In genomic region chr6:109359248-109359647, GRCh38 we compare ENCODE assay signal across 19 cellular contexts. TPM values are rescaled to one million over a fixed set of nuclear protein-coding genes. Genes with fewer than 3 reads are reported as not detected.
A peak's percentile ranks its signal among the peaks of the same experiment; 100 is the strongest.
DNase-seq lines count a peak whose midpoint lies in the region; ATAC-seq, FAIRE-seq and TF ChIP-seq lines count a peak whose summit lies in the region.
"Had no signal": no experiment of that assay in that cellular context is flagged by ENCODE, and none has a peak within 500 bp of the region (broad histone marks: within the 10 kb centered on the region; RNA-seq: fewer than 3 reads in every experiment).

No MANE protein-coding gene starts in this region.

- 97% methylated on average over 2 of the region's 2 CpGs for whole genome bisulfite sequencing in GM12878 (ENCODE audit: insufficient coverage, insufficient replicate concordance, low lambda C conversion rate, missing lambda C conversion rate)
- WGBS in esophagus squamous epithelium, 2 donors = 95 to 100% methylated on average over 2 of the region's 2 CpGs

- TF ChIP-seq POLR2A in GM12891 (IDR thresholded peaks at IDR 0.05; ENCODE audit: low read depth, low read length) (no peak), GM12878 (IDR thresholded peaks at IDR 0.05; ENCODE audit: low read depth, low read length) (no peak), esophagus squamous epithelium (IDR thresholded peaks at IDR 0.05) (no peak)

- no peaks in the 10 kb centered on the region; the same call in 1 of the 2 replicates for H4K20me1 ChIP-seq in GM12878 (ENCODE audit: control insufficient read depth, insufficient read depth)

- FAIRE-seq in GM12891 (lab: Jason Lieb, UNC) (peak; percentile 69), GM12878 (lab: Jason Lieb, UNC) (no peak)
- FAIRE-seq: GM19239 had no signal

- H3K4me3 ChIP-seq in GM12878 = no peak overlapping the region
- H3K4me3 ChIP-seq in esophagus squamous epithelium = no peak overlapping the region
- H3K4me3 ChIP-seq: GM23338 had no signal

- H3K36me3 ChIP-seq in GM12878 (ENCODE audit: control insufficient read depth in 2 of 2, insufficient read depth in 2 of 2, low read length in 1 of 2) (peaks cover 8 to 31% of the 10 kb centered on the region in 2 experiments), esophagus squamous epithelium (peaks cover 3 to 99% (median 4%) of the 10 kb centered on the region in 3 donors)

- TF ChIP-seq CTCF in GM12878 (IDR thresholded peaks at IDR 0.05 in 2 of 3, conservative IDR thresholded peaks at IDR 0.05 in 1 of 3; ENCODE audit: control insufficient read depth in 2 of 3, extremely low read depth in 1 of 3, insufficient read depth in 1 of 3, low read depth in 3 of 3, low read length in 3 of 3) (no peak), esophagus squamous epithelium (IDR thresholded peaks at IDR 0.05) (no peak)

- H3K27me3 ChIP-seq in GM12878 (replicated peaks in 1 of 2; ENCODE audit: control insufficient read depth in 2 of 2, insufficient read depth in 2 of 2, low read length in 1 of 2) (no peaks in the 10 kb centered on the region), esophagus squamous epithelium (no peaks in the 10 kb centered on the region)

- RAD21 ChIA-PET in GM12878 (lab: Charles Lee; ENCODE audit: unreplicated experiment) = no interaction called here

- no peak overlapping the region for H3K9ac ChIP-seq in GM12878 (ENCODE audit: control insufficient read depth, insufficient read depth, low read length)

- 0 out of 2 replicates have a peak, but pooled peaks cover 1% of the 10 kb centered on the region for H3K79me2 ChIP-seq in GM12878 (ENCODE audit: control insufficient read depth, insufficient read depth, low read length)

- peak; percentile 58 for ATAC-seq in HG02870 (IDR thresholded peaks at IDR 0.05; ENCODE audit: unreplicated experiment)
- ATAC-seq in GM12878 = peak; percentile 18; the same call in 2 of the 3 replicates
- ATAC-seq: GM23338, HCT116 had no signal

- in situ Hi-C loops in GM12878 (cut with MboI) = no loop called here

- BruUV-seq in GM12878 (replicated peaks; lab: Mats Ljungman, UMichigan) = no TSS peak

- H2AFZ ChIP-seq in GM12878 (ENCODE audit: control insufficient read depth, low read depth, low read length) = no peak overlapping the region
- H2AFZ ChIP-seq: GM23338 had no signal

- POLR2A ChIA-PET in GM12878 (lab: Charles Lee) = interaction anchor here (1.0 kb wide), 1 partner anchor 14 kb away, joined by 3 read pairs; no protein-coding TSS in a partner anchor

- peaks cover 5% of the 10 kb centered on the region; the same call in 2 of the 3 replicates for H3K9me3 ChIP-seq in GM12878 (replicated peaks; ENCODE audit: control insufficient read depth, insufficient read depth, low read length)
- peaks cover 0 to 10% (median 0%) of the 10 kb centered on the region in 3 donors for H3K9me3 ChIP-seq in esophagus squamous epithelium

- CTCF ChIA-PET in GM12878 (lab: Yijun Ruan, JAX) = interaction anchor here (1.1 to 1.8 kb wide), 2 partner anchors 22 to 24 kb away, joined by 3 to 5 read pairs; no protein-coding TSS in a partner anchor

- intact Hi-C loops in GM12878 (cut with micrococcal nuclease; ENCODE audit: unreplicated experiment) (no loop called here), esophagus squamous epithelium (cut with DNase I) (no loop called here)

- DNase-seq in GM12891 (ENCODE audit: insufficient read length, low spot score) (no peak), NCI-H526 treated with DMSO at 0.1 percent for 48 hours (lab: John Stamatoyannopoulos, UW) (peak; percentile 32), GM12878 (ENCODE audit: low read depth, low spot score) (no peak), esophagus squamous epithelium (lab: John Stamatoyannopoulos, UW) (no peak), NCI-H2196 (lab: John Stamatoyannopoulos, UW; ENCODE audit: unreplicated experiment) (no peak), medulla oblongata (ENCODE audit: extremely low spot score) (no peak)
- DNase-seq in activated effector memory CD4-positive, alpha-beta T cell treated with Interleukin-2 at 50 U/mL for 16 hours = no peak
- DNase-seq: C1 segment of cervical spinal cord; Calu3; CD4-positive, alpha-beta memory T cell; COR-L47; DMS53; DMS79 treated with DMSO at 0.1 percent for 48 hours; GF-D8; H9 had no signal

- H3K27ac ChIP-seq in GM12878 (ENCODE audit: control insufficient read depth, insufficient read depth) = no peak overlapping the region
- no peak overlapping the region for H3K27ac ChIP-seq in esophagus squamous epithelium

- no peak for TF ChIP-seq EP300 in GM12878 (IDR thresholded peaks at IDR 0.05; ENCODE audit: borderline replicate concordance in 1 of 2, control insufficient read depth in 1 of 2, low read depth in 2 of 2, low read length in 2 of 2)

- no peak overlapping the region for H3K4me2 ChIP-seq in GM12878 (ENCODE audit: control insufficient read depth, insufficient read depth)
- H3K4me2 ChIP-seq: GM23338 had no signal

- H3K4me1 ChIP-seq in GM12878 (ENCODE audit: control insufficient read depth, insufficient read depth, low read length) (no peaks in the 10 kb centered on the region), esophagus squamous epithelium (peaks cover 0 to 9% (median 0%) of the 10 kb centered on the region in 3 donors)

- no peak for TF ChIP-seq RAD21 in GM12878 (IDR thresholded peaks at IDR 0.05; ENCODE audit: insufficient read depth, low read depth, low read length)

- SMC1A ChIA-PET in GM12878 (lab: Charles Lee; ENCODE audit: uncharacterized antibody, unreplicated experiment) = interaction anchor here (0.6 to 3.3 kb wide), 4 partner anchors 11 to 283 kb away, joined by 3 to 19 read pairs (median 7); no protein-coding TSS in a partner anchor

TF ChIP-seq in GM12891, 5 proteins besides CTCF, POLR2A, EP300 and RAD21:
- TF ChIP-seq SPI1 (IDR thresholded peaks at IDR 0.05; ENCODE audit: low read depth, low read length) (no peak), POU2F2 (IDR thresholded peaks at IDR 0.05; ENCODE audit: low read depth, low read length) (no peak), TAF1 (IDR thresholded peaks at IDR 0.05; ENCODE audit: low read depth, low read length) (no peak), POLR2AphosphoS5 (IDR thresholded peaks at IDR 0.05; ENCODE audit: low read depth, low read length) (no peak), PAX5 (IDR thresholded peaks at IDR 0.05; ENCODE audit: insufficient read depth, low read length, severe bottlenecking) (no peak)
TF ChIP-seq in GM12891: peak in this region for 0.

TF ChIP-seq in GM12878, 131 proteins besides CTCF, POLR2A, EP300 and RAD21 (continues in another document):
- TF ChIP-seq HDAC6 (IDR thresholded peaks at IDR 0.05; ENCODE audit: unreplicated experiment) = no peak
- no peak for TF ChIP-seq POLR2AphosphoS2 (IDR thresholded peaks at IDR 0.05; ENCODE audit: low read depth, low read length)
- TF ChIP-seq ZBED1 (IDR thresholded peaks at IDR 0.05; ENCODE audit: borderline replicate concordance) = no peak
- TF ChIP-seq ZBTB4 (CRISPR knock-in tag; IDR thresholded peaks at IDR 0.05) = no peak
- TF ChIP-seq RUNX3 (IDR thresholded peaks at IDR 0.05; ENCODE audit: low read length) = no peak

RNA-seq across cellular contexts. Expression of gene CD164, which starts 23.0 kb away (rescaled TPM):
- polyA plus RNA-seq in GM12891 (2012; ENCODE audit: low read depth, missing spikeins) = 130 TPM
- 161 TPM in 2 replicates for total RNA-seq in GM12878 (2013; cell fraction: nucleolus; rRNA removed)
- total RNA-seq in GM12878 (2014; rRNA removed) (159 and 192 TPM in 2 replicates), GM12878 (2014; rRNA removed; fragmentation: Illumina TruSeq; extraction: Trizol) (146 and 148 TPM in 2 replicates), GM12878 (2021) (186 and 199 TPM in 2 replicates), esophagus squamous epithelium (100 to 1,000 TPM in 2 of 4 donors, 10 to 100 TPM in 2; 60.8 to 129 (median 97.1) TPM)
- polyA plus RNA-seq in GM12878 (2011; ENCODE audit: low read depth) = 77.0 TPM
- polyA plus RNA-seq in GM12878 (2011; rRNA removed) (447 and 530 TPM in 2 replicates), GM12878 (2014; fragmentation: Illumina TruSeq; extraction: Trizol) (223 and 232 TPM in 2 replicates), GM12878 (2014; fragmentation: Nextera tagmentation; extraction: Ambion mirVana) (100 to 1,000 TPM; 145 to 229 TPM), GM12878 (2014; rRNA removed) (134 and 154 TPM in 2 replicates), GM12878 (2016; fragmentation: Nextera tagmentation; extraction: Ambion mirVana) (100 to 1,000 TPM; 237 to 247 TPM)
- 179 and 184 TPM in 2 replicates for polyA plus RNA-seq in GM12878 (2011; cell fraction: cytosol; rRNA removed)
- 132 and 162 TPM in 2 replicates for polyA plus RNA-seq in GM12878 (2011; cell fraction: nucleus; rRNA removed)
- polyA plus RNA-seq in GM12878 (2012) = 176 TPM in 2 replicates
- 232 and 238 TPM in 2 replicates for polyA minus RNA-seq in GM12878 (2011; rRNA and poly(A)+ RNA removed)
- 184 and 201 TPM in 2 replicates for polyA minus RNA-seq in GM12878 (2011; cell fraction: cytosol; rRNA and poly(A)+ RNA removed)
- 123 and 186 TPM in 2 replicates for polyA minus RNA-seq in GM12878 (2011; cell fraction: nucleus; rRNA and poly(A)+ RNA removed)
